22 cellular contexts compared by ENCODE assay signal in the genomic region with DNA sequence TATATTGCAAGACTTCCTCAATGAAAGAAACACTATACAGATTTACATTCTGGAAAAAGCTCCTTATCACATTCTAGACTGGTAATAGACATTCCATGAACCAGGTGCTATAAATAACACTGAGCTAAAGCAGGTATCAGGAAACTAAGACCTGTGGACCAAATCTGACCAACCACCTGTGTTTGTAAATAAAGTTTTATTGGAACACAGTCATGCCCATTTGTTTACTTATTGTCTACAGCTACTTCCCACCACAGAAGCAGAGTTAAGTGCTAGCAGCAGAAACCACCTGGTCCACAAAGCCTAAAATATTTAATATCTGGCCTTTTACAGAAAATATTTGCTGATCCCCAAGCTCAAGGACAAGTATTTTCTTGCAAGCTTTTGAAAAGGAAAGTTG.
DNase-seq lines count a peak whose midpoint lies in the region; ATAC-seq, FAIRE-seq and TF ChIP-seq lines count a peak whose summit lies in the region.
"Had no signal": no experiment of that assay in that cellular context is flagged by ENCODE, and none has a peak within 500 bp of the region (broad histone marks: within the 10 kb centered on the region; RNA-seq: fewer than 3 reads in every experiment).

No MANE protein-coding gene starts in this region.

- H3K4me2 ChIP-seq in SU-DHL-6 (ENCODE audit: low read depth, low read length, poor library complexity, severe bottlenecking) (no peak overlapping the region), K562 (ENCODE audit: insufficient read depth, low read length) (no peak overlapping the region)
- H3K4me2 ChIP-seq: BLaER1 had no signal

- H3K4me1 ChIP-seq in K562 (replicated peaks in 1 of 2; ENCODE audit: control insufficient read depth in 2 of 2, insufficient read depth in 2 of 2, low read length in 2 of 2): no peaks in the 10 kb centered on the region
- H3K4me1 ChIP-seq: BE2C, BLaER1 had no signal

- POLR2A ChIA-PET in K562 (lab: Yijun Ruan, JAX): no interaction called here

- no peak overlapping the region for H3K27ac ChIP-seq in SU-DHL-6 (ENCODE audit: low read depth, low read length)
- H3K27ac ChIP-seq in K562 (ENCODE audit: extremely low read depth, low read depth, low read length): no peak overlapping the region
- H3K27ac ChIP-seq: BLaER1 had no signal

- no peaks in the 10 kb centered on the region for H3K9me3 ChIP-seq in SU-DHL-6 (ENCODE audit: insufficient read depth, low read length)
- no peaks in the 10 kb centered on the region for H3K9me3 ChIP-seq in K562 (replicated peaks; ENCODE audit: control insufficient read depth, insufficient read depth, low read depth, low read length)
- H3K9me3 ChIP-seq: BE2C, BLaER1 had no signal

- no peaks in the 10 kb centered on the region for H3K36me3 ChIP-seq in SU-DHL-6 (ENCODE audit: low read length)
- H3K36me3 ChIP-seq in K562 (ENCODE audit: control insufficient read depth, insufficient read depth, low read length): no peaks in the 10 kb centered on the region
- H3K36me3 ChIP-seq: BE2C, BLaER1 had no signal

- no peaks in the 10 kb centered on the region for H3K27me3 ChIP-seq in SU-DHL-6 (ENCODE audit: low read length)
- H3K27me3 ChIP-seq in K562 (ENCODE audit: control insufficient read depth in 2 of 2, insufficient read depth in 2 of 2, low read length in 2 of 2): no peaks in the 10 kb centered on the region
- H3K27me3 ChIP-seq: BE2C, BLaER1 had no signal

- BruUV-seq in K562 (replicated peaks; lab: Mats Ljungman, UMichigan): no TSS peak

- H3K9me1 ChIP-seq in K562 (ENCODE audit: control insufficient read depth, insufficient read depth, low read length): no peaks in the 10 kb centered on the region

- no peak for TF ChIP-seq RAD21 in K562 (CRISPR knock-in tag; conservative IDR thresholded peaks at IDR 0.05 in 1 of 2, IDR thresholded peaks at IDR 0.05 in 1 of 2)

- no peak for TF ChIP-seq POLR2A in K562 (conservative IDR thresholded peaks at IDR 0.05)

- no peaks in the 10 kb centered on the region for H4K20me1 ChIP-seq in SU-DHL-6 (ENCODE audit: low read depth, low read length)
- H4K20me1 ChIP-seq in K562 (replicated peaks; ENCODE audit: control insufficient read depth, insufficient read depth, low read length): no peaks in the 10 kb centered on the region
- H4K20me1 ChIP-seq: BLaER1 had no signal

- ATAC-seq in K562: no peak

- TF ChIP-seq EP300 in K562 (IDR thresholded peaks at IDR 0.05; ENCODE audit: low read length): no peak

- H3K79me2 ChIP-seq in SU-DHL-6 (ENCODE audit: insufficient read depth, low read length): no peaks in the 10 kb centered on the region
- H3K79me2 ChIP-seq in K562 (ENCODE audit: control insufficient read depth, insufficient read depth, low read length): no peaks in the 10 kb centered on the region

- no peak overlapping the region for H3K9ac ChIP-seq in SU-DHL-6 (ENCODE audit: low read length)
- no peak overlapping the region for H3K9ac ChIP-seq in K562 (ENCODE audit: insufficient read depth in 1 of 2, low read depth in 2 of 2, low read length in 2 of 2)
- H3K9ac ChIP-seq: BLaER1 had no signal

- no peaks in the 10 kb centered on the region for H3K9me2 ChIP-seq in SU-DHL-6 (replicated peaks; ENCODE audit: insufficient read depth, low read length)

- H2AFZ ChIP-seq in SU-DHL-6 (ENCODE audit: low read depth, low read length, severe bottlenecking): peak overlapping the region; percentile 35
- no peak overlapping the region for H2AFZ ChIP-seq in K562 (ENCODE audit: low read depth, low read length)

- DNase-seq in K562 (ENCODE audit: extremely low read depth in 1 of 4, low spot score in 3 of 4): no peak
- DNase-seq in NCI-H2196 treated with DMSO at 0.1 percent for 48 hours (lab: John Stamatoyannopoulos, UW; ENCODE audit: unreplicated experiment): no peak
- no peak for DNase-seq in stimulated activated CD4-positive, alpha-beta T cell treated with anti-CD3 and anti-CD28 coated beads, Interleukin-12 subunit alpha, Interleukin-12 subunit beta, amount 100 ng/mL, for 4 hours
- no peak for DNase-seq in foreskin melanocyte
- DNase-seq: 8988T; ACHN; BE2C; C1 segment of cervical spinal cord; CD4-positive, alpha-beta memory T cell; CD4-positive, CD25-positive, alpha-beta regulatory T cell; CD8-positive, alpha-beta memory T cell; COR-L47; DMS 273 treated with DMSO at 0.1 percent for 48 hours; DMS153; DMS53; DMS79; DND-41; EL; GDM1 had no signal

- no peak overlapping the region for H3K4me3 ChIP-seq in SU-DHL-6 (ENCODE audit: insufficient read depth, low read length, poor library complexity, severe bottlenecking)
- no peak overlapping the region for H3K4me3 ChIP-seq in K562
- H3K4me3 ChIP-seq: BLaER1 had no signal

- no peak for TF ChIP-seq CTCF in SU-DHL-6 (IDR thresholded peaks at IDR 0.05; ENCODE audit: insufficient read depth, low read length, poor library complexity, severe bottlenecking)
- no peak for TF ChIP-seq CTCF in K562 (IDR thresholded peaks at IDR 0.05 in 2 of 3, conservative IDR thresholded peaks at IDR 0.05 in 1 of 3; ENCODE audit: insufficient read depth in 2 of 3, low read depth in 1 of 3, low read length in 3 of 3)

- in situ Hi-C loops in K562 (cut with MboI): no loop called here

- no peak for FAIRE-seq in K562 (lab: Jason Lieb, UNC)
- FAIRE-seq: GM12891 had no signal

- CTCF ChIA-PET in K562 (lab: Yijun Ruan, JAX; ENCODE audit: low intra/inter-chr PET ratio): no interaction called here

- intact Hi-C loops in K562 (cut with micrococcal nuclease): no loop called here

- no peaks in the 10 kb centered on the region for H3F3A ChIP-seq in SU-DHL-6 (ENCODE audit: insufficient read depth)

TF ChIP-seq in K562, 482 proteins besides CTCF, POLR2A, EP300 and RAD21:
- no peak for TF ChIP-seq TCF7L2 (IDR thresholded peaks at IDR 0.05; ENCODE audit: low read depth, low read length)
- TF ChIP-seq ZBTB40 (IDR thresholded peaks at IDR 0.05): peak; percentile 82
- TF ChIP-seq ZBTB40 (CRISPR knock-in tag; IDR thresholded peaks at IDR 0.05): peak; percentile 68
